ENCODE assay signal across 6 cellular contexts in the genomic region with DNA sequence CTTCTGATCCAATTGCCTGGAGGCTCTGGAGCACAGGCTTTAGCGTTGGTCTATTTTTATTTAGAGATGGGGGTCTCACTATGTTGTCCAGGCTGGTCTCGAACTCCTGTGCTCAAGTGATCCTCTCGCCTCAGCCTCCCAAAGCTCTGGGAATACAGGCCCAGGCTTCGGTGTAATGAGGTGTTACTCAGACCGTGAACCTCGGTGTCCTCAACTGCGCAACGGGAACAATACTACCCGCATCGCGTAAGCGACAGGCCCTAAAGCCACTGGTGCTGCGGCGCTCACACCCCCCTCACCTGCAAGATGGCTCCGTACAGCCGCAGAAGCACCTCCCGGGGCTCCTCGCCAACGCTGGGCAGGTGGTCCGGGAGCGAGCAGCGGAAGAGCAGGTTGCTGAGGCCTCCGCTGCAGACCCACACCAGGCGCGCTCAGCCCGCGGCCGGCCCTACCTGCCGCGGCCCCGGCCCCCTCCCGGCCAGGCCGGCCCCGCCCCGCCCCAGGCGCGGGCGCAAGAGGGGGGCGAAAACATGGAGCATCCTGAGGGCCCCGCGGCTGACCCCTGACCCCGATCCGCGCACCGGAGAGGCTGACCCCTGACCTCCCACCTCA.
DNase-seq lines count a peak whose midpoint lies in the region; ATAC-seq and TF ChIP-seq lines count a peak whose summit lies in the region.

No MANE protein-coding gene starts in this region.

- H3K9ac ChIP-seq in MM.1S (ENCODE audit: low read length), result peak overlapping the region; percentile 99

- peak overlapping the region; percentile 95 for H3K4me3 ChIP-seq in GM12875 (ENCODE audit: low read depth, low read length)
- peak overlapping the region; percentile 97 for H3K4me3 ChIP-seq in MM.1S (ENCODE audit: low read length)
- H3K4me3 ChIP-seq in cardiac fibroblast (replicated peaks in 1 of 2; ENCODE audit: low read depth in 2 of 2, low read length in 2 of 2), result peak overlapping the region; percentile 83 to 84
- peak overlapping the region; percentile 94 to 99 for H3K4me3 ChIP-seq in neutrophil (ENCODE audit: low read depth in 1 of 2, low read length in 1 of 2)

- H3K36me3 ChIP-seq in MM.1S (replicated peaks; ENCODE audit: insufficient read depth, low read length) (no peaks in the 10 kb centered on the region), neutrophil (peaks cover 29% of the 10 kb centered on the region)

- H3K9me2 ChIP-seq in MM.1S (replicated peaks; ENCODE audit: insufficient read depth, low read length), result no peaks in the 10 kb centered on the region

- TF ChIP-seq CTCF in GM12875 (IDR thresholded peaks at IDR 0.05; ENCODE audit: borderline replicate concordance, insufficient read depth, low read depth, low read length) (no peak), MM.1S (IDR thresholded peaks at IDR 0.05; ENCODE audit: low read length) (no peak), cardiac fibroblast (IDR thresholded peaks at IDR 0.05; ENCODE audit: low read depth, low read length) (no peak), neutrophil (IDR thresholded peaks at IDR 0.05) (no peak)

- H3K79me2 ChIP-seq in MM.1S (ENCODE audit: low read length), result peaks cover 19% of the 10 kb centered on the region

- no peaks in the 10 kb centered on the region for H4K20me1 ChIP-seq in MM.1S (ENCODE audit: insufficient read depth, low read length)

- peaks cover 8% of the 10 kb centered on the region; the same call in 1 of the 2 replicates for H3K4me1 ChIP-seq in MM.1S (ENCODE audit: low read length)
- peaks cover 19% of the 10 kb centered on the region in 2 experiments for H3K4me1 ChIP-seq in neutrophil (ENCODE audit: control insufficient read depth in 1 of 2, insufficient read depth in 1 of 2, low read depth in 1 of 2, low read length in 1 of 2)

- H3F3A ChIP-seq in MM.1S (ENCODE audit: insufficient read depth, low read length), result no peaks in the 10 kb centered on the region

- H3K9me3 ChIP-seq in MM.1S (replicated peaks; ENCODE audit: insufficient read depth, low read length) (no peaks in the 10 kb centered on the region), neutrophil (no peaks in the 10 kb centered on the region)

- H3K4me2 ChIP-seq in MM.1S (ENCODE audit: low read depth, low read length), result peak overlapping the region; percentile 93

- no peak for ATAC-seq in HG03457 (IDR thresholded peaks at IDR 0.05; ENCODE audit: unreplicated experiment)

- H2AFZ ChIP-seq in MM.1S (ENCODE audit: low read length), result peak overlapping the region; percentile 98

- DNase-seq in MM.1S, result peak; percentile 33
- peak; percentile 11 to 26 for DNase-seq in cardiac fibroblast (ENCODE audit: low read depth in 2 of 2)
- DNase-seq in NCI-H128 (lab: John Stamatoyannopoulos, UW; ENCODE audit: unreplicated experiment), result no peak

- H3K27me3 ChIP-seq in MM.1S (replicated peaks; ENCODE audit: insufficient read depth, low read length), result no peaks in the 10 kb centered on the region
- peaks cover 17% of the 10 kb centered on the region for H3K27me3 ChIP-seq in neutrophil

- H3K27ac ChIP-seq in MM.1S (ENCODE audit: low read length) (peak overlapping the region; percentile 94), neutrophil (peak overlapping the region; percentile 98)
